Comparison of ENCODE assay signal across 1 cellular context in genomic region chr9:73370053-73370452, GRCh38.
A peak's percentile ranks its signal among the peaks of the same experiment; 100 is the strongest.
TF ChIP-seq lines count a peak whose summit lies in the region.

No MANE protein-coding gene starts in this region.

TF ChIP-seq in GM12878, 131 proteins besides CTCF, POLR2A, EP300 and RAD21 (continued from another document):
- TF ChIP-seq, protein P1, sequence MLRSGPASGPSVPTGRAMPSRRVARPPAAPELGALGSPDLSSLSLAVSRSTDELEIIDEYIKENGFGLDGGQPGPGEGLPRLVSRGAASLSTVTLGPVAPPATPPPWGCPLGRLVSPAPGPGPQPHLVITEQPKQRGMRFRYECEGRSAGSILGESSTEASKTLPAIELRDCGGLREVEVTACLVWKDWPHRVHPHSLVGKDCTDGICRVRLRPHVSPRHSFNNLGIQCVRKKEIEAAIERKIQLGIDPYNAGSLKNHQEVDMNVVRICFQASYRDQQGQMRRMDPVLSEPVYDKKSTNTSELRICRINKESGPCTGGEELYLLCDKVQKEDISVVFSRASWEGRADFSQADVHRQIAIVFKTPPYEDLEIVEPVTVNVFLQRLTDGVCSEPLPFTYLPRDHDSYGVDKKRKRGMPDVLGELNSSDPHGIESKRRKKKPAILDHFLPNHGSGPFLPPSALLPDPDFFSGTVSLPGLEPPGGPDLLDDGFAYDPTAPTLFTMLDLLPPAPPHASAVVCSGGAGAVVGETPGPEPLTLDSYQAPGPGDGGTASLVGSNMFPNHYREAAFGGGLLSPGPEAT (IDR thresholded peaks at IDR 0.05; ENCODE audit: low read depth), result no peak
- peak; percentile 24; the same call in 1 of the 2 replicates for TF ChIP-seq BCL11A (IDR thresholded peaks at IDR 0.05; ENCODE audit: low read depth, low read length)
- TF ChIP-seq, protein P2, sequence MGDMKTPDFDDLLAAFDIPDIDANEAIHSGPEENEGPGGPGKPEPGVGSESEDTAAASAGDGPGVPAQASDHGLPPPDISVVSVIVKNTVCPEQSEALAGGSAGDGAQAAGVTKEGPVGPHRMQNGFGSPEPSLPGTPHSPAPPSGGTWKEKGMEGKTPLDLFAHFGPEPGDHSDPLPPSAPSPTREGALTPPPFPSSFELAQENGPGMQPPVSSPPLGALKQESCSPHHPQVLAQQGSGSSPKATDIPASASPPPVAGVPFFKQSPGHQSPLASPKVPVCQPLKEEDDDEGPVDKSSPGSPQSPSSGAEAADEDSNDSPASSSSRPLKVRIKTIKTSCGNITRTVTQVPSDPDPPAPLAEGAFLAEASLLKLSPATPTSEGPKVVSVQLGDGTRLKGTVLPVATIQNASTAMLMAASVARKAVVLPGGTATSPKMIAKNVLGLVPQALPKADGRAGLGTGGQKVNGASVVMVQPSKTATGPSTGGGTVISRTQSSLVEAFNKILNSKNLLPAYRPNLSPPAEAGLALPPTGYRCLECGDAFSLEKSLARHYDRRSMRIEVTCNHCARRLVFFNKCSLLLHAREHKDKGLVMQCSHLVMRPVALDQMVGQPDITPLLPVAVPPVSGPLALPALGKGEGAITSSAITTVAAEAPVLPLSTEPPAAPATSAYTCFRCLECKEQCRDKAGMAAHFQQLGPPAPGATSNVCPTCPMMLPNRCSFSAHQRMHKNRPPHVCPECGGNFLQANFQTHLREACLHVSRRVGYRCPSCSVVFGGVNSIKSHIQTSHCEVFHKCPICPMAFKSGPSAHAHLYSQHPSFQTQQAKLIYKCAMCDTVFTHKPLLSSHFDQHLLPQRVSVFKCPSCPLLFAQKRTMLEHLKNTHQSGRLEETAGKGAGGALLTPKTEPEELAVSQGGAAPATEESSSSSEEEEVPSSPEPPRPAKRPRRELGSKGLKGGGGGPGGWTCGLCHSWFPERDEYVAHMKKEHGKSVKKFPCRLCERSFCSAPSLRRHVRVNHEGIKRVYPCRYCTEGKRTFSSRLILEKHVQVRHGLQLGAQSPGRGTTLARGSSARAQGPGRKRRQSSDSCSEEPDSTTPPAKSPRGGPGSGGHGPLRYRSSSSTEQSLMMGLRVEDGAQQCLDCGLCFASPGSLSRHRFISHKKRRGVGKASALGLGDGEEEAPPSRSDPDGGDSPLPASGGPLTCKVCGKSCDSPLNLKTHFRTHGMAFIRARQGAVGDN (IDR thresholded peaks at IDR 0.05), result no peak
- no peak for TF ChIP-seq MYC (IDR thresholded peaks at IDR 0.05; ENCODE audit: insufficient read depth, insufficient read length, insufficient replicate concordance, low read length, severe bottlenecking)
- no peak for TF ChIP-seq RB1 (IDR thresholded peaks at IDR 0.05; ENCODE audit: borderline replicate concordance)
- TF ChIP-seq MEF2B (IDR thresholded peaks at IDR 0.05; ENCODE audit: partially characterized antibody, poor library complexity, severe bottlenecking), result peak; percentile 58
- no peak for TF ChIP-seq FOXM1 (IDR thresholded peaks at IDR 0.05; ENCODE audit: low read depth, low read length)
- TF ChIP-seq SMARCA5 (IDR thresholded peaks at IDR 0.05), result no peak
- TF ChIP-seq SRF (IDR thresholded peaks at IDR 0.05; ENCODE audit: low read depth in 2 of 2, low read length in 2 of 2), result no peak
- peak; percentile 45; the same call in 1 of the 2 replicates for TF ChIP-seq MTA2 (IDR thresholded peaks at IDR 0.05; ENCODE audit: low read depth)
- TF ChIP-seq NR2C2 (IDR thresholded peaks at IDR 0.05; ENCODE audit: borderline replicate concordance, control insufficient read depth, insufficient read length, low read depth), result no peak
